In genomic region chr16:88028177-88028576, GRCh38 we compare ENCODE assay signal across 7 cellular contexts.
DNase-seq lines count a peak whose midpoint lies in the region; ATAC-seq and TF ChIP-seq lines count a peak whose summit lies in the region.
"Not testable (repeated sequence)": the region's sequence is repeated elsewhere in the genome, so short reads cannot be mapped to it uniquely, and the experiment has no call there.

No MANE protein-coding gene starts in this region.

- intact Hi-C loops in CD14-positive monocyte (cut with micrococcal nuclease); activated CD4-positive, alpha-beta T cell treated with anti-CD3 and anti-CD28 coated beads for 36 hours (cut with DNase I, micrococcal nuclease): not testable (repeated sequence)

- not testable (repeated sequence) for H3K27me3 ChIP-seq in H7 (ENCODE audit: control insufficient read depth, insufficient read depth, low read length); HUES64 (ENCODE audit: insufficient read depth, low read length); endodermal cell (ENCODE audit: control insufficient read depth, insufficient read depth, low read length, poor library complexity, severe bottlenecking); neural progenitor cell

- not testable (repeated sequence) for H3K4me3 Mint-ChIP-seq in CD14-positive monocyte; activated CD4-positive, alpha-beta T cell treated with anti-CD3 and anti-CD28 coated beads for 36 hours; endodermal cell; neural progenitor cell

- H3K9ac ChIP-seq in HUES64 (ENCODE audit: low read depth, low read length); endodermal cell (ENCODE audit: extremely low read depth, low read length, poor library complexity, severe bottlenecking); neural progenitor cell: not testable (repeated sequence)

- CTCF ChIA-PET in activated CD4-positive, alpha-beta T cell treated with anti-CD3 and anti-CD28 coated beads for 36 hours (lab: Charles Lee) = not testable (repeated sequence)

- H3K36me3 ChIP-seq in H7 (replicated peaks; ENCODE audit: control insufficient read depth, insufficient read depth, low read length); endodermal cell (ENCODE audit: control insufficient read depth, insufficient read depth, low read length); neural progenitor cell: not testable (repeated sequence)
- H3K36me3 ChIP-seq in HUES64 (ENCODE audit: insufficient read depth, low read length) = peaks cover 12% of the 10 kb centered on the region; the same call in 1 of the 2 replicates

- POLR2A ChIA-PET in activated CD4-positive, alpha-beta T cell treated with anti-CD3 and anti-CD28 coated beads for 36 hours (lab: Charles Lee) = interaction anchor here (0.5 kb wide), 1 partner anchor 59 kb away, joined by 4 read pairs; no protein-coding TSS in a partner anchor

- WGBS in HUES64 = 74% methylated on average over 9 of the region's 9 CpGs
- 70 to 82% methylated on average over 2 to 9 of the region's 9 CpGs for WGBS in endodermal cell (ENCODE audit: insufficient coverage in 1 of 2, insufficient read length in 1 of 2), 2 experiments

- not testable (repeated sequence) for H3F3A ChIP-seq in neural progenitor cell (ENCODE audit: low read depth)

- H3K36me3 Mint-ChIP-seq in CD14-positive monocyte (peaks cover 62 to 84% of the 10 kb centered on the region in 2 donors), endodermal cell (ENCODE audit: low read depth) (peaks cover 29% of the 10 kb centered on the region)
- H3K36me3 Mint-ChIP-seq in activated CD4-positive, alpha-beta T cell treated with anti-CD3 and anti-CD28 coated beads for 36 hours (ENCODE audit: low read depth) = peaks cover 22% of the 10 kb centered on the region
- H3K36me3 Mint-ChIP-seq in neural progenitor cell = not testable (repeated sequence)

- not testable (repeated sequence) for ATAC-seq in activated CD4-positive, alpha-beta T cell treated with anti-CD3 and anti-CD28 coated beads for 36 hours

- peaks cover 28% of the 10 kb centered on the region for H3K4me1 Mint-ChIP-seq in CD14-positive monocyte
- H3K4me1 Mint-ChIP-seq in activated CD4-positive, alpha-beta T cell treated with anti-CD3 and anti-CD28 coated beads for 36 hours = peaks cover 14% of the 10 kb centered on the region
- H3K4me1 Mint-ChIP-seq in endodermal cell = not testable (repeated sequence)
- H3K4me1 Mint-ChIP-seq in neural progenitor cell = peaks cover 42% of the 10 kb centered on the region

- not testable (repeated sequence) for H3K4me1 ChIP-seq in HUES64 (ENCODE audit: insufficient read depth, low read length); endodermal cell (ENCODE audit: control insufficient read depth, insufficient read depth, low read length)
- H3K4me1 ChIP-seq in neural progenitor cell = peaks cover 14% of the 10 kb centered on the region

- not testable (repeated sequence) for H4K20me1 ChIP-seq in neural progenitor cell (ENCODE audit: low read depth)

- not testable (repeated sequence) for H3K27me3 Mint-ChIP-seq in CD14-positive monocyte (ENCODE audit: low read depth in 3 of 3); activated CD4-positive, alpha-beta T cell treated with anti-CD3 and anti-CD28 coated beads for 36 hours; endodermal cell (ENCODE audit: insufficient read depth); neural progenitor cell (ENCODE audit: insufficient read depth, low read depth)

- H3K4me2 ChIP-seq in neural progenitor cell = not testable (repeated sequence)

- not testable (repeated sequence) for TF ChIP-seq CTCF in CD14-positive monocyte (IDR thresholded peaks at IDR 0.05); endodermal cell (conservative IDR thresholded peaks at IDR 0.05); neural progenitor cell (IDR thresholded peaks at IDR 0.05)

- not testable (repeated sequence) for DNase-seq in CD14-positive monocyte (ENCODE audit: low spot score); activated CD4-positive, alpha-beta T cell treated with anti-CD3 and anti-CD28 coated beads for 36 hours; endodermal cell
- DNase-seq in H7 (peak; percentile 69), left kidney (ENCODE audit: low read depth, low spot score) (peak; percentile 45), neural progenitor cell (ENCODE audit: low spot score) (peak; percentile 27)

- not testable (repeated sequence) for H3K9me3 ChIP-seq in HUES64 (ENCODE audit: insufficient read depth, low read depth, low read length); endodermal cell (ENCODE audit: control insufficient read depth, low read length); neural progenitor cell (ENCODE audit: low read depth)

- not testable (repeated sequence) for H3K79me2 ChIP-seq in neural progenitor cell (ENCODE audit: low read depth)

- not testable (repeated sequence) for H2AFZ ChIP-seq in neural progenitor cell (replicated peaks)

- H3K27ac Mint-ChIP-seq in CD14-positive monocyte (peak overlapping the region in 4 of 7 donors; percentile 32 to 41 (median 38)), endodermal cell (peak overlapping the region; percentile 78), neural progenitor cell (peak overlapping the region; percentile 97)
- peak overlapping the region; percentile 37 for H3K27ac Mint-ChIP-seq in activated CD4-positive, alpha-beta T cell treated with anti-CD3 and anti-CD28 coated beads for 36 hours

- H3K27ac ChIP-seq in HUES64 (ENCODE audit: low read depth, low read length) (peak overlapping the region; percentile 46; the same call in 1 of the 2 replicates), endodermal cell (ENCODE audit: low read depth, low read length) (peak overlapping the region; percentile 47)
- not testable (repeated sequence) for H3K27ac ChIP-seq in neural progenitor cell

- H3K4me3 ChIP-seq in H7 (ENCODE audit: insufficient read depth, low read depth, low read length); HUES64 (ENCODE audit: low read length); endodermal cell (ENCODE audit: low read length); neural progenitor cell: not testable (repeated sequence)

- H3K9me3 Mint-ChIP-seq in CD14-positive monocyte; activated CD4-positive, alpha-beta T cell treated with anti-CD3 and anti-CD28 coated beads for 36 hours (ENCODE audit: low read depth); endodermal cell; neural progenitor cell: not testable (repeated sequence)

Comparison
In these comparisons a context has a peak if more than half of its experiments do, and no peak if none do; other contexts are left out.
1. H3K27ac Mint-ChIP-seq: peak in every context shown above with its lines; median percentile 97 in neural progenitor cell; 78 in endodermal cell; 38 in CD14-positive monocyte; 37 in activated CD4-positive, alpha-beta T cell treated with anti-CD3 and anti-CD28 coated beads for 36 hours.